Comparison of ENCODE assay signal across 30 cellular contexts in the genomic region with DNA sequence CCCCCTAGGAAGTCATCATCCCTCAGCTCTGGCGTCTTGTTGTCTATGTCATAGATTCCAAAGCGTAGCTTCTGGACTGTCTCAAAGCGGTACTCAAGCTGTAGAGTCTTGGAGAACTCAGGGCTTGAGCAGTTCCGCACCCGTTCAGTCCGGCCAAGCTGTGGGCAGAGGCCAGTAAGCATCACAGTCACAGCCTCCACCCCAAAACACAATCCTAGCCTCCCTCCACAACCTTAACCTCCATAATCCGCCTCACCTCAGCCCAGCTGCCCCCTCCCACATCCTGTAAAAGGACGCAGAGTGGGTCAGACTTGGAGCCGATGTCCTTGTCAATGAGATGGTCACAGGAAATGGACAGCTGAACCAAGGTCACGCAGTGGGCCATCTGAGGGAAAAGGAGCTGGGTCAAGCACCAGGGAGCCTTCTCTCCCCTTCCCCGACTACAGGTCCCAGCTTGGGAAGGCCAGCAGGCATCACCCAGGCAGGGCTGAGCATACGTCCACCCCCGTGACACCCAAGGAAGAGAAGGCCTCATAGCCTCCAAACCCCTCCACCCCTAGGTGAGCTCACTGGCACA. TPM values are rescaled to one million over a fixed set of nuclear protein-coding genes. Genes with fewer than 3 reads are reported as not detected.
DNase-seq lines count a peak whose midpoint lies in the region; ATAC-seq and TF ChIP-seq lines count a peak whose summit lies in the region.
"Had no signal": no experiment of that assay in that cellular context is flagged by ENCODE, and none has a peak within 500 bp of the region (broad histone marks: within the 10 kb centered on the region; RNA-seq: fewer than 3 reads in every experiment).

No MANE protein-coding gene starts in this region.

- CTCF ChIA-PET in activated CD4-positive, alpha-beta memory T cell treated with anti-CD3 and anti-CD28 coated beads for 36 hours (lab: Charles Lee), result no interaction called here
- CTCF ChIA-PET in activated CD4-positive, alpha-beta memory T cell treated with anti-CD3 and anti-CD28 coated beads, Interleukin-2, amount 10 ng/mL, durations not matched to agents 7 days and 5 days (lab: Charles Lee), result interaction anchor here (1.2 kb wide), 1 partner anchor 14 kb away, joined by 3 read pairs; no protein-coding TSS in a partner anchor
- CTCF ChIA-PET in CD4-positive, alpha-beta T cell (lab: Charles Lee), result interaction anchor here (0.8 kb wide), 1 partner anchor 27 kb away, joined by 3 read pairs; no protein-coding TSS in a partner anchor

- no peaks in the 10 kb centered on the region for H3K9me3 Mint-ChIP-seq in activated CD4-positive, alpha-beta memory T cell treated with anti-CD3 and anti-CD28 coated beads for 36 hours
- no peaks in the 10 kb centered on the region for H3K9me3 Mint-ChIP-seq in activated CD4-positive, alpha-beta memory T cell treated with anti-CD3 and anti-CD28 coated beads, Interleukin-2, amount 10 ng/mL, durations not matched to agents 7 days and 5 days
- no peaks in the 10 kb centered on the region for H3K9me3 Mint-ChIP-seq in CD4-positive, alpha-beta T cell
- H3K9me3 Mint-ChIP-seq in activated T-helper 17 cell treated with anti-CD3 and anti-CD28 coated beads, Interleukin-2, amount 50 U/mL, for 72 hours, result no peaks in the 10 kb centered on the region
- H3K9me3 Mint-ChIP-seq in nephron progenitor cell, result no peaks in the 10 kb centered on the region
- H3K9me3 Mint-ChIP-seq: central memory CD8-positive, alpha-beta T cell; T-helper 1 cell treated with Interleukin-12 subunit alpha and Interleukin-12 subunit beta and Interleukin-4 antibody, amounts not matched to agents 30 μg/mL and 1 μg/mL, for 36 hours had no signal

- H3K9me3 ChIP-seq in CD4-positive, alpha-beta T cell (ENCODE audit: control insufficient read depth, low read length), result no peaks in the 10 kb centered on the region
- H3K9me3 ChIP-seq: esophagus squamous epithelium, heart left ventricle, SK-N-SH had no signal

- peaks cover 9% of the 10 kb centered on the region for H3K36me3 Mint-ChIP-seq in activated CD4-positive, alpha-beta memory T cell treated with anti-CD3 and anti-CD28 coated beads for 36 hours
- H3K36me3 Mint-ChIP-seq in activated CD4-positive, alpha-beta memory T cell treated with anti-CD3 and anti-CD28 coated beads, Interleukin-2, amount 10 ng/mL, durations not matched to agents 7 days and 5 days (ENCODE audit: low read depth), result peaks cover 29% of the 10 kb centered on the region
- H3K36me3 Mint-ChIP-seq in CD4-positive, alpha-beta T cell (ENCODE audit: low read depth), result peaks cover 64% of the 10 kb centered on the region
- peaks cover 60% of the 10 kb centered on the region for H3K36me3 Mint-ChIP-seq in activated T-helper 17 cell treated with anti-CD3 and anti-CD28 coated beads, Interleukin-2, amount 50 U/mL, for 72 hours (ENCODE audit: low read depth)
- H3K36me3 Mint-ChIP-seq in nephron progenitor cell (ENCODE audit: low read depth), result peaks cover 55% of the 10 kb centered on the region

- peak overlapping the region; percentile 25 for H3K27ac Mint-ChIP-seq in activated CD4-positive, alpha-beta memory T cell treated with anti-CD3 and anti-CD28 coated beads for 36 hours
- H3K27ac Mint-ChIP-seq in activated CD4-positive, alpha-beta memory T cell treated with anti-CD3 and anti-CD28 coated beads, Interleukin-2, amount 10 ng/mL, durations not matched to agents 7 days and 5 days, result no peak overlapping the region
- H3K27ac Mint-ChIP-seq in CD4-positive, alpha-beta T cell, result peak overlapping the region; percentile 24
- peak overlapping the region; percentile 73 for H3K27ac Mint-ChIP-seq in activated T-helper 17 cell treated with anti-CD3 and anti-CD28 coated beads, Interleukin-2, amount 50 U/mL, for 72 hours
- H3K27ac Mint-ChIP-seq in nephron progenitor cell, result peak overlapping the region; percentile 96
- H3K27ac Mint-ChIP-seq: T-helper 1 cell treated with Interleukin-12 subunit alpha and Interleukin-12 subunit beta and Interleukin-4 antibody, amounts not matched to agents 30 μg/mL and 1 μg/mL, for 36 hours had no signal

- H3K4me1 Mint-ChIP-seq in activated CD4-positive, alpha-beta memory T cell treated with anti-CD3 and anti-CD28 coated beads for 36 hours (ENCODE audit: low read depth), result peaks cover 19% of the 10 kb centered on the region
- peaks cover 4% of the 10 kb centered on the region for H3K4me1 Mint-ChIP-seq in activated CD4-positive, alpha-beta memory T cell treated with anti-CD3 and anti-CD28 coated beads, Interleukin-2, amount 10 ng/mL, durations not matched to agents 7 days and 5 days
- H3K4me1 Mint-ChIP-seq in CD4-positive, alpha-beta T cell (ENCODE audit: low read depth), result peaks cover 29% of the 10 kb centered on the region
- H3K4me1 Mint-ChIP-seq in activated T-helper 17 cell treated with anti-CD3 and anti-CD28 coated beads, Interleukin-2, amount 50 U/mL, for 72 hours, result peaks cover 18% of the 10 kb centered on the region
- H3K4me1 Mint-ChIP-seq in nephron progenitor cell, result peaks cover 16% of the 10 kb centered on the region

- no peak overlapping the region for H3K4me3 Mint-ChIP-seq in activated CD4-positive, alpha-beta memory T cell treated with anti-CD3 and anti-CD28 coated beads for 36 hours
- H3K4me3 Mint-ChIP-seq in activated CD4-positive, alpha-beta memory T cell treated with anti-CD3 and anti-CD28 coated beads, Interleukin-2, amount 10 ng/mL, durations not matched to agents 7 days and 5 days, result no peak overlapping the region
- no peak overlapping the region for H3K4me3 Mint-ChIP-seq in CD4-positive, alpha-beta T cell
- no peak overlapping the region for H3K4me3 Mint-ChIP-seq in activated T-helper 17 cell treated with anti-CD3 and anti-CD28 coated beads, Interleukin-2, amount 50 U/mL, for 72 hours
- no peak overlapping the region for H3K4me3 Mint-ChIP-seq in nephron progenitor cell
- H3K4me3 Mint-ChIP-seq: central memory CD8-positive, alpha-beta T cell; T-helper 1 cell treated with Interleukin-12 subunit alpha and Interleukin-12 subunit beta and Interleukin-4 antibody, amounts not matched to agents 30 μg/mL and 1 μg/mL, for 36 hours had no signal

- H3K27me3 Mint-ChIP-seq in activated CD4-positive, alpha-beta memory T cell treated with anti-CD3 and anti-CD28 coated beads for 36 hours, result no peaks in the 10 kb centered on the region
- no peaks in the 10 kb centered on the region for H3K27me3 Mint-ChIP-seq in activated CD4-positive, alpha-beta memory T cell treated with anti-CD3 and anti-CD28 coated beads, Interleukin-2, amount 10 ng/mL, durations not matched to agents 7 days and 5 days
- H3K27me3 Mint-ChIP-seq in CD4-positive, alpha-beta T cell, result no peaks in the 10 kb centered on the region
- H3K27me3 Mint-ChIP-seq in activated T-helper 17 cell treated with anti-CD3 and anti-CD28 coated beads, Interleukin-2, amount 50 U/mL, for 72 hours, result no peaks in the 10 kb centered on the region
- H3K27me3 Mint-ChIP-seq in nephron progenitor cell (ENCODE audit: low read depth, poor library complexity), result no peaks in the 10 kb centered on the region
- H3K27me3 Mint-ChIP-seq: central memory CD8-positive, alpha-beta T cell had no signal

- intact Hi-C loops in activated CD4-positive, alpha-beta memory T cell treated with anti-CD3 and anti-CD28 coated beads for 36 hours (cut with micrococcal nuclease), result no loop called here
- intact Hi-C loops in CD4-positive, alpha-beta T cell (cut with DNase I, micrococcal nuclease), result no loop called here

- ATAC-seq in CD4-positive, alpha-beta T cell (ENCODE audit: poor library complexity), result no peak
- ATAC-seq in activated T-helper 17 cell treated with anti-CD3 and anti-CD28 coated beads, Interleukin-2, amount 50 U/mL, for 72 hours (replicated peaks), result no peak
- ATAC-seq: foreskin keratinocyte, heart left ventricle, left ventricle myocardium superior had no signal

- TF ChIP-seq CTCF in CD4-positive, alpha-beta T cell (IDR thresholded peaks at IDR 0.05), result no peak
- TF ChIP-seq CTCF in nephron progenitor cell (IDR thresholded peaks at IDR 0.05), result no peak

- DNase-seq in activated CD4-positive, alpha-beta memory T cell treated with anti-CD3 and anti-CD28 coated beads for 36 hours, result no peak
- DNase-seq in activated CD4-positive, alpha-beta memory T cell treated with anti-CD3 and anti-CD28 coated beads, Interleukin-2, amount 10 ng/mL, durations not matched to agents 7 days and 5 days, result no peak
- no peak for DNase-seq in CD4-positive, alpha-beta T cell
- DNase-seq in nephron progenitor cell, result no peak
- no peak for DNase-seq in CD1c-positive myeloid dendritic cell (ENCODE audit: extremely low spot score)
- no peak for DNase-seq in activated effector memory CD4-positive, alpha-beta T cell treated with anti-CD3 and anti-CD28 coated beads, Interleukin-2, amount 50 U/mL, for 16 hours
- no peak for DNase-seq in central memory CD4-positive, alpha-beta T cell
- DNase-seq: activated CD4-positive, alpha-beta T cell treated with anti-CD3 and anti-CD28 coated beads, Interleukin-2, amount 50 U/mL, for 1 hour; activated CD4-positive, CD25-positive, alpha-beta regulatory T cell; activated CD8-positive, alpha-beta memory T cell treated with anti-CD3 and anti-CD28 coated beads, Interleukin-2, amount 50 U/mL, for 4 hours; DMS 273 treated with DMSO at 0.1 percent for 48 hours; esophagus squamous epithelium; foreskin keratinocyte; heart left ventricle; left ventricle myocardium superior; NCI-H1092; NCI-H1694 treated with DMSO at 0.1 percent for 48 hours; NCI-H2171; NCI-H510A treated with DMSO at 0.1 percent for 48 hours; nucleus accumbens; RPMI8226; SK-N-SH; stimulated activated CD4-positive, alpha-beta T cell treated with anti-CD3 and anti-CD28 coated beads, Interleukin-4, amount 100 ng/mL, for 24 hours; substantia nigra; trophoblast cell had no signal

- no peaks in the 10 kb centered on the region for H3K27me3 ChIP-seq in CD4-positive, alpha-beta T cell (ENCODE audit: control insufficient read depth, insufficient read depth, low read length)
- H3K27me3 ChIP-seq: esophagus squamous epithelium, foreskin keratinocyte, heart left ventricle had no signal

- H3K27ac ChIP-seq in CD4-positive, alpha-beta T cell (ENCODE audit: low read depth, low read length), result no peak overlapping the region
- H3K27ac ChIP-seq: 22Rv1, C4-2B, esophagus squamous epithelium, foreskin keratinocyte, heart left ventricle had no signal

- POLR2A ChIA-PET in activated CD4-positive, alpha-beta memory T cell treated with anti-CD3 and anti-CD28 coated beads for 36 hours (lab: Charles Lee), result interaction anchor here (0.6 kb wide), 1 partner anchor 191 kb away, joined by 3 read pairs; no protein-coding TSS in a partner anchor
- POLR2A ChIA-PET in activated CD4-positive, alpha-beta memory T cell treated with anti-CD3 and anti-CD28 coated beads, Interleukin-2, amount 10 ng/mL, durations not matched to agents 7 days and 5 days (lab: Charles Lee), result no interaction called here
- POLR2A ChIA-PET in CD4-positive, alpha-beta T cell (lab: Charles Lee), result no interaction called here

RNA-seq across cellular contexts. Expression of a gene that starts 17.0 kb away (rescaled TPM):
- total RNA-seq in activated CD4-positive, alpha-beta memory T cell treated with anti-CD3 and anti-CD28 coated beads for 36 hours, result 1 to 10 TPM; 7.5 to 9.4 TPM
- total RNA-seq in activated CD4-positive, alpha-beta memory T cell treated with anti-CD3 and anti-CD28 coated beads, Interleukin-2, amount 10 ng/mL, durations not matched to agents 7 days and 5 days, result 1 to 10 TPM; 6.5 to 6.9 TPM
- 10 to 100 TPM; 15.5 to 17.1 TPM for total RNA-seq in CD4-positive, alpha-beta T cell
- 10 to 100 TPM in 1 of 2 donors, 1 to 10 TPM in 1; 7.2 to 52.4 TPM for total RNA-seq in activated T-helper 17 cell treated with anti-CD3 and anti-CD28 coated beads, Interleukin-2, amount 50 U/mL, for 72 hours

RNA-seq across cellular contexts. Expression of a gene that starts 32.1 kb away (rescaled TPM):
- total RNA-seq in activated CD4-positive, alpha-beta memory T cell treated with anti-CD3 and anti-CD28 coated beads for 36 hours, result 100 to 1,000 TPM; 242 to 253 TPM
- 100 to 1,000 TPM; 239 to 243 TPM for total RNA-seq in activated CD4-positive, alpha-beta memory T cell treated with anti-CD3 and anti-CD28 coated beads, Interleukin-2, amount 10 ng/mL, durations not matched to agents 7 days and 5 days
- total RNA-seq in CD4-positive, alpha-beta T cell, result 100 to 1,000 TPM; 146 to 153 TPM
- 100 to 1,000 TPM; 269 to 280 TPM for total RNA-seq in activated T-helper 17 cell treated with anti-CD3 and anti-CD28 coated beads, Interleukin-2, amount 50 U/mL, for 72 hours

RNA-seq across cellular contexts. Expression of a gene that starts 32.1 kb away (rescaled TPM):
- 100 to 1,000 TPM; 110 to 114 TPM for total RNA-seq in activated CD4-positive, alpha-beta memory T cell treated with anti-CD3 and anti-CD28 coated beads for 36 hours
- 100 to 1,000 TPM; 115 to 116 TPM for total RNA-seq in activated CD4-positive, alpha-beta memory T cell treated with anti-CD3 and anti-CD28 coated beads, Interleukin-2, amount 10 ng/mL, durations not matched to agents 7 days and 5 days
- 10 to 100 TPM; 91.7 to 95.2 TPM for total RNA-seq in CD4-positive, alpha-beta T cell
- total RNA-seq in activated T-helper 17 cell treated with anti-CD3 and anti-CD28 coated beads, Interleukin-2, amount 50 U/mL, for 72 hours, result 100 to 1,000 TPM; 106 to 116 TPM
